16 cellular contexts compared by ENCODE assay signal in genomic region chr22:24177456-24177855, GRCh38. TPM values are rescaled to one million over a fixed set of nuclear protein-coding genes. Genes with fewer than 3 reads are reported as not detected.
A peak's percentile ranks its signal among the peaks of the same experiment; 100 is the strongest.
DNase-seq lines count a peak whose midpoint lies in the region; ATAC-seq and TF ChIP-seq lines count a peak whose summit lies in the region.
"Had no signal": no experiment of that assay in that cellular context is flagged by ENCODE, and none has a peak within 500 bp of the region (broad histone marks: within the 10 kb centered on the region; RNA-seq: fewer than 3 reads in every experiment).

No MANE protein-coding gene starts in this region.

- H3K27me3 ChIP-seq in left ventricle myocardium inferior (ENCODE audit: low read depth) (no peaks in the 10 kb centered on the region), gastroesophageal sphincter (no peaks in the 10 kb centered on the region)
- H3K27me3 ChIP-seq: BLaER1 treated with 17β-estradiol and CSF1 and Interleukin-3, amounts not matched to agents 10 nM and 100 nM had no signal

- H3K9me3 Mint-ChIP-seq in stimulated activated naive B cell treated with anti-CD40 and anti-IgM and Interleukin-4, amounts not matched to agents 10 μg/mL and 1 μg/mL and 100 μg/mL, for 72 hours = no peaks in the 10 kb centered on the region
- H3K9me3 Mint-ChIP-seq: HFFc6 had no signal

- no peak for TF ChIP-seq CTCF in left ventricle myocardium inferior (IDR thresholded peaks at IDR 0.05; ENCODE audit: borderline replicate concordance)
- TF ChIP-seq CTCF in gastroesophageal sphincter (IDR thresholded peaks at IDR 0.05) = no peak

- H3K4me1 ChIP-seq in left ventricle myocardium inferior = peaks cover 72% of the 10 kb centered on the region
- peaks cover 0 to 89% (median 49%) of the 10 kb centered on the region in 3 donors for H3K4me1 ChIP-seq in gastroesophageal sphincter

- no peak for TF ChIP-seq POLR2A in gastroesophageal sphincter (IDR thresholded peaks at IDR 0.05)

- ATAC-seq in Right ventricle myocardium inferior (no peak), gastroesophageal sphincter (no peak), GM18858 (IDR thresholded peaks at IDR 0.05; ENCODE audit: unreplicated experiment) (no peak), GM18867 (IDR thresholded peaks at IDR 0.05; ENCODE audit: unreplicated experiment) (no peak)
- ATAC-seq in stimulated activated naive B cell treated with anti-CD40 and anti-IgM and Interleukin-4, amounts not matched to agents 10 μg/mL and 1 μg/mL and 100 μg/mL, for 72 hours (replicated peaks) = no peak
- ATAC-seq: A549, K562 had no signal

- 80% methylated on average over 1 of the region's 10 CpGs; no CpG with 5 or more reads in 1 of the 2 donors for WGBS in gastroesophageal sphincter (ENCODE audit: low coverage in 1 of 2), 2 donors

- H3K36me3 Mint-ChIP-seq in stimulated activated naive B cell treated with anti-CD40 and anti-IgM and Interleukin-4, amounts not matched to agents 10 μg/mL and 1 μg/mL and 100 μg/mL, for 72 hours = peaks cover 14 to 26% of the 10 kb centered on the region in 2 donors

- H3K4me1 Mint-ChIP-seq in stimulated activated naive B cell treated with anti-CD40 and anti-IgM and Interleukin-4, amounts not matched to agents 10 μg/mL and 1 μg/mL and 100 μg/mL, for 72 hours = peaks cover 2 to 6% of the 10 kb centered on the region in 2 donors

- H3K36me3 ChIP-seq in left ventricle myocardium inferior (peaks cover 34% of the 10 kb centered on the region), gastroesophageal sphincter (peaks cover 0 to 57% of the 10 kb centered on the region in 2 donors)

- no peak overlapping the region for H3K4me3 Mint-ChIP-seq in stimulated activated naive B cell treated with anti-CD40 and anti-IgM and Interleukin-4, amounts not matched to agents 10 μg/mL and 1 μg/mL and 100 μg/mL, for 72 hours
- H3K4me3 Mint-ChIP-seq: HFFc6 had no signal

- intact Hi-C loops in left ventricle myocardium inferior (cut with micrococcal nuclease) (no loop called here), Right ventricle myocardium inferior (cut with DNase I) (loop anchor here (5.0 kb wide), 1 partner anchor 170 kb away; the partner anchor contains the start of gene GSTT4)

- TF ChIP-seq EP300 in gastroesophageal sphincter (IDR thresholded peaks at IDR 0.05) = no peak

- no peaks in the 10 kb centered on the region for H3K27me3 Mint-ChIP-seq in stimulated activated naive B cell treated with anti-CD40 and anti-IgM and Interleukin-4, amounts not matched to agents 10 μg/mL and 1 μg/mL and 100 μg/mL, for 72 hours

- H3K27ac ChIP-seq in left ventricle myocardium inferior (replicated peaks) (peak overlapping the region; percentile 86), gastroesophageal sphincter (peak overlapping the region; percentile 4 to 92 (median 85))
- H3K27ac ChIP-seq: BLaER1 treated with 17β-estradiol and CSF1 and Interleukin-3, amounts not matched to agents 10 nM and 100 nM had no signal

- H3K4me3 ChIP-seq in left ventricle myocardium inferior (no peak overlapping the region), gastroesophageal sphincter (no peak overlapping the region)
- H3K4me3 ChIP-seq: A549; BLaER1 treated with 17β-estradiol and CSF1 and Interleukin-3, amounts not matched to agents 10 nM and 100 nM; K562 had no signal

- H3K27ac Mint-ChIP-seq in stimulated activated naive B cell treated with anti-CD40 and anti-IgM and Interleukin-4, amounts not matched to agents 10 μg/mL and 1 μg/mL and 100 μg/mL, for 72 hours = peak overlapping the region; percentile 14
- H3K27ac Mint-ChIP-seq: HFFc6 had no signal

- no peaks in the 10 kb centered on the region for H3K9me3 ChIP-seq in left ventricle myocardium inferior (replicated peaks)
- H3K9me3 ChIP-seq in gastroesophageal sphincter = no peaks in the 10 kb centered on the region
- H3K9me3 ChIP-seq: A549; BLaER1 treated with 17β-estradiol and CSF1 and Interleukin-3, amounts not matched to agents 10 nM and 100 nM had no signal

- DNase-seq in left ventricle myocardium inferior = no peak
- no peak for DNase-seq in Right ventricle myocardium inferior (ENCODE audit: missing footprints)
- no peak for DNase-seq in stimulated activated naive B cell treated with anti-CD40 and anti-IgM and Interleukin-4, amounts not matched to agents 10 μg/mL and 1 μg/mL and 100 μg/mL, for 72 hours
- DNase-seq in dermis blood vessel endothelial cell = no peak
- DNase-seq: DND-41, GDM1, HFFc6, NCI-H1417, NCI-H187 treated with DMSO at 0.1 percent for 48 hours, NCI-H69 had no signal

RNA-seq across cellular contexts. Expression of gene SUSD2, which starts 3.8 kb away (rescaled TPM):
- total RNA-seq in left ventricle myocardium inferior = 3.2 TPM
- 2.8 TPM for total RNA-seq in Right ventricle myocardium inferior
- total RNA-seq in gastroesophageal sphincter = 1 to 10 TPM; 2.4 to 5.0 (median 4.4) TPM
- 0.34 and 0.60 TPM in 2 replicates for total RNA-seq in dermis blood vessel endothelial cell
